In genomic region chr7:64651632-64652165, GRCh38 we compare ENCODE assay signal across 22 cellular contexts. TPM values are rescaled to one million over a fixed set of nuclear protein-coding genes. Genes with fewer than 3 reads are reported as not detected.
DNase-seq lines count a peak whose midpoint lies in the region; ATAC-seq and TF ChIP-seq lines count a peak whose summit lies in the region.
"Had no signal": no experiment of that assay in that cellular context is flagged by ENCODE, and none has a peak within 500 bp of the region (broad histone marks: within the 10 kb centered on the region; RNA-seq: fewer than 3 reads in every experiment).

No MANE protein-coding gene starts in this region.

- no peaks in the 10 kb centered on the region for H3K36me3 Mint-ChIP-seq in natural killer cell treated with Interleukin-12 subunit alpha and Interleukin-12 subunit beta and Interleukin-15 and Interleukin-18, amount 100 ng/mL, for 72 hours
- H3K36me3 Mint-ChIP-seq: CD8-positive, alpha-beta T cell; IgD-negative memory B cell had no signal

- H3K27me3 Mint-ChIP-seq in natural killer cell treated with Interleukin-12 subunit alpha and Interleukin-12 subunit beta and Interleukin-15 and Interleukin-18, amount 100 ng/mL, for 72 hours, result no peaks in the 10 kb centered on the region
- H3K27me3 Mint-ChIP-seq: IgD-negative memory B cell had no signal

- H3K9me3 Mint-ChIP-seq in natural killer cell treated with Interleukin-12 subunit alpha and Interleukin-12 subunit beta and Interleukin-15 and Interleukin-18, amount 100 ng/mL, for 72 hours, result peaks cover 7% of the 10 kb centered on the region
- H3K9me3 Mint-ChIP-seq: CD8-positive, alpha-beta T cell had no signal

- peak; percentile 28 for TF ChIP-seq CTCF in NB4 (IDR thresholded peaks at IDR 0.05; ENCODE audit: low read depth, low read length)
- no peak for TF ChIP-seq CTCF in coronary artery (IDR thresholded peaks at IDR 0.05)

- H3K4me3 Mint-ChIP-seq in natural killer cell treated with Interleukin-12 subunit alpha and Interleukin-12 subunit beta and Interleukin-15 and Interleukin-18, amount 100 ng/mL, for 72 hours, result no peak overlapping the region
- H3K4me3 Mint-ChIP-seq: CD8-positive, alpha-beta T cell; IgD-negative memory B cell had no signal

- ATAC-seq in HG03457 (IDR thresholded peaks at IDR 0.05; ENCODE audit: unreplicated experiment), result no peak
- no peak for ATAC-seq in HG03439 (IDR thresholded peaks at IDR 0.05; ENCODE audit: unreplicated experiment)
- ATAC-seq in natural killer cell treated with Interleukin-12 subunit alpha and Interleukin-12 subunit beta and Interleukin-15 and Interleukin-18, amount 100 ng/mL, for 72 hours, result no peak
- ATAC-seq: A549; CD8-positive, alpha-beta T cell; PC-3 had no signal

- H3K4me3 ChIP-seq in NB4 (ENCODE audit: low read depth, low read length) (no peak overlapping the region), coronary artery (no peak overlapping the region)
- H3K4me3 ChIP-seq: A549, BLaER1 had no signal

- H3K4me1 Mint-ChIP-seq in natural killer cell treated with Interleukin-12 subunit alpha and Interleukin-12 subunit beta and Interleukin-15 and Interleukin-18, amount 100 ng/mL, for 72 hours (ENCODE audit: low read depth in 2 of 2), result no peaks in the 10 kb centered on the region
- H3K4me1 Mint-ChIP-seq: IgD-negative memory B cell had no signal

- no peak overlapping the region for H3K27ac Mint-ChIP-seq in natural killer cell treated with Interleukin-12 subunit alpha and Interleukin-12 subunit beta and Interleukin-15 and Interleukin-18, amount 100 ng/mL, for 72 hours
- H3K27ac Mint-ChIP-seq: CD8-positive, alpha-beta T cell; IgD-negative memory B cell had no signal

- no peak for TF ChIP-seq POLR2A in NB4 (IDR thresholded peaks at IDR 0.05; ENCODE audit: extremely low read depth, insufficient read length)

- peak; percentile 33 for DNase-seq in SKM-1 treated with dmso at 0.1 percent for 144 hours (lab: John Stamatoyannopoulos, UW; ENCODE audit: unreplicated experiment)
- DNase-seq in SKM-1 (lab: John Stamatoyannopoulos, UW; ENCODE audit: unreplicated experiment), result no peak
- DNase-seq in NB4 (ENCODE audit: low read depth), result peak; percentile 47
- peak; percentile 8 for DNase-seq in coronary artery (ENCODE audit: low spot score)
- DNase-seq in ureter (ENCODE audit: low spot score), result peak; percentile 6
- no peak for DNase-seq in natural killer cell treated with Interleukin-12 subunit alpha and Interleukin-12 subunit beta and Interleukin-15 and Interleukin-18, amount 100 ng/mL, for 72 hours (ENCODE audit: low spot score)
- DNase-seq: Calu3; CD8-positive, alpha-beta T cell; DMS79 treated with DMSO at 0.1 percent for 48 hours; NCI-H1105; NCI-H1694; NCI-H2081 treated with DMSO at 0.1 percent for 48 hours; NCI-H2227 treated with DMSO at 0.1 percent for 48 hours; NCI-H524; NCI-H82 had no signal

- no peak overlapping the region for H3K27ac ChIP-seq in coronary artery
- H3K27ac ChIP-seq: A549, BLaER1, RWPE1 had no signal

RNA-seq across cellular contexts. Expression of gene ZNF107, which starts 14.2 kb away (rescaled TPM):
- total RNA-seq in ureter, result 13.8 TPM
- total RNA-seq in natural killer cell treated with Interleukin-12 subunit alpha and Interleukin-12 subunit beta and Interleukin-15 and Interleukin-18, amount 100 ng/mL, for 72 hours, result 10 to 100 TPM in 1 of 2 donors, 1 to 10 TPM in 1; 7.9 to 16.8 TPM

Comparison
In these comparisons a context has a peak if more than half of its experiments do, and no peak if none do; other contexts are left out.
1. DNase-seq: peak in SKM-1 treated with dmso at 0.1 percent for 144 hours (single experiment), NB4 (single experiment), coronary artery (single experiment) and ureter (single experiment); none in SKM-1 (single experiment) and natural killer cell treated with Interleukin-12 subunit alpha and Interleukin-12 subunit beta and Interleukin-15 and Interleukin-18, amount 100 ng/mL, for 72 hours (single experiment).